27 cellular contexts compared by ENCODE assay signal in genomic region chr14:44785096-44785495, GRCh38.
"Had no signal": no experiment of that assay in that cellular context is flagged by ENCODE, and none has a peak within 500 bp of the region (broad histone marks: within the 10 kb centered on the region; RNA-seq: fewer than 3 reads in every experiment).

No MANE protein-coding gene starts in this region.

- H3K27me3 ChIP-seq: adrenal gland, ascending aorta, breast epithelium, esophagus squamous epithelium, foreskin keratinocyte, sigmoid colon, testis, upper lobe of right lung had no signal

- H3K9me3 ChIP-seq: adrenal gland, ascending aorta, breast epithelium, esophagus squamous epithelium, lower lobe of right lung, sigmoid colon, testis, upper lobe of right lung had no signal

- ATAC-seq: foreskin keratinocyte; left lobe of liver; lower lobe of right lung; naive thymus-derived CD8-positive, alpha-beta T cell; upper lobe of right lung had no signal

- H3K27me3 Mint-ChIP-seq: progenitor cell of endocrine pancreas had no signal

- H3K36me3 Mint-ChIP-seq: activated naive CD8-positive, alpha-beta T cell; naive thymus-derived CD8-positive, alpha-beta T cell had no signal

- H3K4me1 ChIP-seq: adrenal gland, ascending aorta, breast epithelium, esophagus squamous epithelium, foreskin keratinocyte, lower lobe of right lung, sigmoid colon, testis, upper lobe of right lung had no signal

- H3K9me3 Mint-ChIP-seq: activated T-cell treated with anti-CD3 and anti-CD28 coated beads, Interleukin-2, amount 50 U/mL, for 24 hours; activated T-helper 2 cell treated with anti-CD3 and anti-CD28 coated beads, Interferon-gamma antibody, Interleukin-2, Interleukin-4, amounts not matched to agents 10 μg/mL and 5 μg/mL and 100 μg/mL, durations not matched to agents 14 hours and 24 hours and 36 hours; endodermal cell; naive thymus-derived CD8-positive, alpha-beta T cell had no signal

- H3K4me3 Mint-ChIP-seq: activated naive CD8-positive, alpha-beta T cell; activated T-cell treated with anti-CD3 and anti-CD28 coated beads, Interleukin-2, amount 50 U/mL, for 24 hours; endodermal cell; naive thymus-derived CD8-positive, alpha-beta T cell had no signal

- H3K27ac Mint-ChIP-seq: activated naive CD8-positive, alpha-beta T cell; activated T-cell treated with anti-CD3 and anti-CD28 coated beads, Interleukin-2, amount 50 U/mL, for 24 hours; activated T-helper 2 cell treated with anti-CD3 and anti-CD28 coated beads, Interferon-gamma antibody, Interleukin-2, Interleukin-4, amounts not matched to agents 10 μg/mL and 5 μg/mL and 100 μg/mL, durations not matched to agents 14 hours and 24 hours and 36 hours; endodermal cell; naive thymus-derived CD8-positive, alpha-beta T cell; progenitor cell of endocrine pancreas had no signal

- H3K36me3 ChIP-seq: adrenal gland, ascending aorta, breast epithelium, esophagus squamous epithelium, lower lobe of right lung, sigmoid colon, upper lobe of right lung had no signal

- H3K4me3 ChIP-seq: adrenal gland, ascending aorta, breast epithelium, coronary artery, esophagus squamous epithelium, lower lobe of right lung, sigmoid colon, testis, upper lobe of right lung had no signal

- H3K27ac ChIP-seq: adrenal gland, ascending aorta, breast epithelium, coronary artery, esophagus squamous epithelium, foreskin keratinocyte, lower lobe of right lung, sigmoid colon, testis, upper lobe of right lung had no signal

- H3K4me1 Mint-ChIP-seq: naive thymus-derived CD8-positive, alpha-beta T cell had no signal

- DNase-seq: activated CD4-positive, alpha-beta T cell treated with anti-CD3 and anti-CD28 coated beads for 1 hour; activated CD4-positive, alpha-beta T cell treated with anti-CD3 and anti-CD28 coated beads, Interleukin-2, amount 50 U/mL, for 4 hours; activated CD8-positive, alpha-beta memory T cell treated with anti-CD3 and anti-CD28 coated beads for 24 hours; activated CD8-positive, alpha-beta memory T cell treated with anti-CD3 and anti-CD28 coated beads, Interleukin-2, amount 50 U/mL, for 4 hours; activated naive CD4-positive, alpha-beta T cell; activated T-cell treated with anti-CD3 and anti-CD28 coated beads, Interleukin-2, amount 50 U/mL, for 24 hours; adrenal gland; cerebellar nuclear complex; endodermal cell; esophagus squamous epithelium; foreskin keratinocyte; lower lobe of right lung; naive thymus-derived CD8-positive, alpha-beta T cell; retina; sigmoid colon; stimulated activated CD4-positive, alpha-beta T cell treated with anti-CD3 and anti-CD28 coated beads, Interleukin-2, amount 100 ng/mL, for 48 hours; stimulated activated CD8-positive, alpha-beta memory T cell treated with anti-CD3 and anti-CD28 coated beads, Interleukin-4, amount 100 ng/mL, for 48 hours; stimulated activated naive CD4-positive, alpha-beta T cell; testis; upper lobe of right lung had no signal
